Comparison of ENCODE assay signal across 1 cellular context in the genomic region with DNA sequence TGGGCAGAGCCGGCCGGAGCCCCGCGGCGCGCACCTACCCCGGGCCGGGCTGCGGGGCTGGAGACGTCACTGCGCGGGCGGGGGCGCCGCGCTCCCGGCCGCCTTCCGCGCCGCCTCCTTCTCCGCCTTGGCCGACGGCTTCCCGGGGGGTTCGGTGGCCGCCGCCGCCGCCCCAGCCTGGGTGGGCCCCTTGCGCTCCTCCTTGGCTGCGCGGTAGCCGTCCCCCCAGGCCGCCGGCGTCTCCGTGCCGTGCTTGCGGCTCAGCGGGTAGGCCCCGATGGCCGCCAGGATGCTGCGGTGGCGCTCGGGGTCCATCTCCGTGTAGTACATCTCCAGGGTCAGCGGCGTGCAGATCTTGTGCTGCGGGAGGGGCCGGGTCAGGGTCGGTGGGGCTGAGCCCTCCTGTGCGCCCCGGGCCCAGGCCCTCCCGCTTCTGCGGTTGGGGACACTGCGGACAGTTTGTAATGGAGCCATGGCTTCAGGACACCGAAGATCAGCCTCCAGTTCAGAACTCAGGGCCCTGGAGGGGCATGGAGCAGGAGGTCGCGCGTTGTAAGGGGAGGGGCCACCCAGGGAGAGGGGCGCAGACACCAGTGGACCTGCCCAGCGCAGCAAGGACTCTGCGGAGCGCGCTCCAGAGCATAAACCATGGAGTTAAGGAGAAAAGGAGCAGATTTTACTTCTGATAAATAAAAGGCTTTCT.
A peak's percentile ranks its signal among the peaks of the same experiment; 100 is the strongest.
TF ChIP-seq lines count a peak whose summit lies in the region.

No MANE protein-coding gene starts in this region.

TF ChIP-seq in GM23338, 12 proteins besides CTCF, POLR2A, EP300 and RAD21 (continued from another document):
- TF ChIP-seq, protein P1, sequence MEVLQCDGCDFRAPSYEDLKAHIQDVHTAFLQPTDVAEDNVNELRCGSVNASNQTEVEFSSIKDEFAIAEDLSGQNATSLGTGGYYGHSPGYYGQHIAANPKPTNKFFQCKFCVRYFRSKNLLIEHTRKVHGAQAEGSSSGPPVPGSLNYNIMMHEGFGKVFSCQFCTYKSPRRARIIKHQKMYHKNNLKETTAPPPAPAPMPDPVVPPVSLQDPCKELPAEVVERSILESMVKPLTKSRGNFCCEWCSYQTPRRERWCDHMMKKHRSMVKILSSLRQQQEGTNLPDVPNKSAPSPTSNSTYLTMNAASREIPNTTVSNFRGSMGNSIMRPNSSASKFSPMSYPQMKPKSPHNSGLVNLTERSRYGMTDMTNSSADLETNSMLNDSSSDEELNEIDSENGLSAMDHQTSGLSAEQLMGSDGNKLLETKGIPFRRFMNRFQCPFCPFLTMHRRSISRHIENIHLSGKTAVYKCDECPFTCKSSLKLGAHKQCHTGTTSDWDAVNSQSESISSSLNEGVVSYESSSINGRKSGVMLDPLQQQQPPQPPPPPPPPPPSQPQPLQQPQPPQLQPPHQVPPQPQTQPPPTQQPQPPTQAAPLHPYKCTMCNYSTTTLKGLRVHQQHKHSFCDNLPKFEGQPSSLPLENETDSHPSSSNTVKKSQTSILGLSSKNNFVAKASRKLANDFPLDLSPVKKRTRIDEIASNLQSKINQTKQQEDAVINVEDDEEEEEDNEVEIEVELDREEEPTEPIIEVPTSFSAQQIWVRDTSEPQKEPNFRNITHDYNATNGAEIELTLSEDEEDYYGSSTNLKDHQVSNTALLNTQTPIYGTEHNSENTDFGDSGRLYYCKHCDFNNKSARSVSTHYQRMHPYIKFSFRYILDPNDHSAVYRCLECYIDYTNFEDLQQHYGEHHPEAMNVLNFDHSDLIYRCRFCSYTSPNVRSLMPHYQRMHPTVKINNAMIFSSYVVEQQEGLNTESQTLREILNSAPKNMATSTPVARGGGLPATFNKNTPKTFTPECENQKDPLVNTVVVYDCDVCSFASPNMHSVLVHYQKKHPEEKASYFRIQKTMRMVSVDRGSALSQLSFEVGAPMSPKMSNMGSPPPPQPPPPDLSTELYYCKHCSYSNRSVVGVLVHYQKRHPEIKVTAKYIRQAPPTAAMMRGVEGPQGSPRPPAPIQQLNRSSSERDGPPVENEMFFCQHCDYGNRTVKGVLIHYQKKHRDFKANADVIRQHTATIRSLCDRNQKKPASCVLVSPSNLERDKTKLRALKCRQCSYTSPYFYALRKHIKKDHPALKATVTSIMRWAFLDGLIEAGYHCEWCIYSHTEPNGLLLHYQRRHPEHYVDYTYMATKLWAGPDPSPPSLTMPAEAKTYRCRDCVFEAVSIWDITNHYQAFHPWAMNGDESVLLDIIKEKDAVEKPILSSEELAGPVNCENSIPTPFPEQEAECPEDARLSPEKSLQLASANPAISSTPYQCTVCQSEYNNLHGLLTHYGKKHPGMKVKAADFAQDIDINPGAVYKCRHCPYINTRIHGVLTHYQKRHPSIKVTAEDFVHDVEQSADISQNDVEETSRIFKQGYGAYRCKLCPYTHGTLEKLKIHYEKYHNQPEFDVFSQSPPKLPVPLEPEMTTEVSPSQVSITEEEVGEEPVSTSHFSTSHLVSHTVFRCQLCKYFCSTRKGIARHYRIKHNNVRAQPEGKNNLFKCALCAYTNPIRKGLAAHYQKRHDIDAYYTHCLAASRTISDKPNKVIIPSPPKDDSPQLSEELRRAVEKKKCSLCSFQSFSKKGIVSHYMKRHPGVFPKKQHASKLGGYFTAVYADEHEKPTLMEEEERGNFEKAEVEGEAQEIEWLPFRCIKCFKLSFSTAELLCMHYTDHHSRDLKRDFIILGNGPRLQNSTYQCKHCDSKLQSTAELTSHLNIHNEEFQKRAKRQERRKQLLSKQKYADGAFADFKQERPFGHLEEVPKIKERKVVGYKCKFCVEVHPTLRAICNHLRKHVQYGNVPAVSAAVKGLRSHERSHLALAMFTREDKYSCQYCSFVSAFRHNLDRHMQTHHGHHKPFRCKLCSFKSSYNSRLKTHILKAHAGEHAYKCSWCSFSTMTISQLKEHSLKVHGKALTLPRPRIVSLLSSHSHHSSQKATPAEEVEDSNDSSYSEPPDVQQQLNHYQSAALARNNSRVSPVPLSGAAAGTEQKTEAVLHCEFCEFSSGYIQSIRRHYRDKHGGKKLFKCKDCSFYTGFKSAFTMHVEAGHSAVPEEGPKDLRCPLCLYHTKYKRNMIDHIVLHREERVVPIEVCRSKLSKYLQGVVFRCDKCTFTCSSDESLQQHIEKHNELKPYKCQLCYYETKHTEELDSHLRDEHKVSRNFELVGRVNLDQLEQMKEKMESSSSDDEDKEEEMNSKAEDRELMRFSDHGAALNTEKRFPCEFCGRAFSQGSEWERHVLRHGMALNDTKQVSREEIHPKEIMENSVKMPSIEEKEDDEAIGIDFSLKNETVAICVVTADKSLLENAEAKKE (CRISPR knock-in tag; IDR thresholded peaks at IDR 0.05) = no peak
- TF ChIP-seq CREB1 (CRISPR knock-in tag; IDR thresholded peaks at IDR 0.05; ENCODE audit: low read depth) = peak; percentile 21; the same call in 1 of the 2 replicates
TF ChIP-seq in GM23338: peak in this region for 2.
